10 cellular contexts compared by ENCODE assay signal in the genomic region with DNA sequence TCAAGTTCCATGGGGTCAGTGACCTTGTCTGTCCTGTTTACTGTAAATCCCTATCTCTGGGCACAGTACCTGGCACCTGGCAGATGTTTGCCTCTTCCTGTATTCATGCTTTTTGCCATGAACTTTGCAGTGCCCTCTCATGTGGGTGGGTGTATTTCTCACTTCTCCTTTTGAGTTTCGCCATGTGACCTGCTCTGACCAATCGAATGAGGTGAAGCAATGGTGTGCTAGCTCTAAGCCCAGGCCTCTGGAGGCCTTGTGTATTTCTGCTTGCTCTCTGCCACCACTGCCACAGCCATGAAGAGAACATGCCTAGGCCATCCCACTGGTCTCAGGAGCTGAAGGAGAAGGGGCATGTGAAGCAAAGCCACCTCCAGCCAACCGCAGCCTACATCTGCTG.
DNase-seq lines count a peak whose midpoint lies in the region; ATAC-seq and TF ChIP-seq lines count a peak whose summit lies in the region.
"Had no signal": no experiment of that assay in that cellular context is flagged by ENCODE, and none has a peak within 500 bp of the region (broad histone marks: within the 10 kb centered on the region; RNA-seq: fewer than 3 reads in every experiment).

No MANE protein-coding gene starts in this region.

- no peak overlapping the region for H3K27ac ChIP-seq in A673 (ENCODE audit: low read depth, low read length, poor library complexity, severe bottlenecking)
- H3K27ac ChIP-seq: neutrophil had no signal

- H3K9me3 ChIP-seq in A673 (ENCODE audit: low read depth, low read length, poor library complexity, severe bottlenecking), result no peaks in the 10 kb centered on the region
- H3K9me3 ChIP-seq: neutrophil had no signal

- H3K27me3 ChIP-seq in A673 (replicated peaks; ENCODE audit: insufficient read depth, low read depth, low read length, poor library complexity), result peaks cover 34% of the 10 kb centered on the region

- ATAC-seq in GM19372 (IDR thresholded peaks at IDR 0.05; ENCODE audit: low read depth, unreplicated experiment) (peak; percentile 97), HG03066 (IDR thresholded peaks at IDR 0.05; ENCODE audit: low read depth, unreplicated experiment) (peak; percentile 96)

- no peak for TF ChIP-seq CTCF in GM12864 (IDR thresholded peaks at IDR 0.05; ENCODE audit: low read depth, low read length, missing control alignments)
- no peak for TF ChIP-seq CTCF in A673 (conservative IDR thresholded peaks at IDR 0.05; ENCODE audit: low read depth, low read length)

- POLR2A ChIA-PET in A673 (lab: Charles Lee; ENCODE audit: low non-redundant PET), result no interaction called here

- CTCF ChIA-PET in A673 (lab: Charles Lee), result no interaction called here

- DNase-seq in GM12864 (ENCODE audit: low read depth), result peak; percentile 97
- peak; percentile 10 for DNase-seq in SIG-M5 (lab: John Stamatoyannopoulos, UW)
- DNase-seq in NCI-H1105 (lab: John Stamatoyannopoulos, UW), result no peak
- no peak for DNase-seq in A673 (ENCODE audit: low spot score)
- DNase-seq in NCI-H1092 treated with DMSO at 0.1 percent for 48 hours (lab: John Stamatoyannopoulos, UW), result no peak
- no peak for DNase-seq in midbrain (lab: John Stamatoyannopoulos, UW)
- DNase-seq: DMS79 had no signal

- H3K4me3 ChIP-seq in GM12864 (ENCODE audit: low read depth, low read length) (no peak overlapping the region), A673 (ENCODE audit: low read depth, low read length, poor library complexity, severe bottlenecking) (no peak overlapping the region)

- no peaks in the 10 kb centered on the region for H3K36me3 ChIP-seq in A673 (ENCODE audit: insufficient read depth, low read length, poor library complexity, severe bottlenecking)
- H3K36me3 ChIP-seq: neutrophil had no signal

- intact Hi-C loops in A673 (cut with micrococcal nuclease; ENCODE audit: unreplicated experiment), result no loop called here

- no peaks in the 10 kb centered on the region for H3K4me1 ChIP-seq in A673 (ENCODE audit: insufficient read depth, low read length, poor library complexity, severe bottlenecking)

- no TSS peak for BruUV-seq in A673 (replicated peaks; lab: Mats Ljungman, UMichigan)

Comparison
In these comparisons a context has a peak if more than half of its experiments do, and no peak if none do; other contexts are left out.
1. DNase-seq: peak in GM12864 (single experiment) and SIG-M5 (single experiment); none in NCI-H1105 (single experiment), A673 (single experiment), NCI-H1092 treated with DMSO at 0.1 percent for 48 hours (single experiment) and midbrain (single experiment).